Comparison of ENCODE assay signal across 1 cellular context in the genomic region with DNA sequence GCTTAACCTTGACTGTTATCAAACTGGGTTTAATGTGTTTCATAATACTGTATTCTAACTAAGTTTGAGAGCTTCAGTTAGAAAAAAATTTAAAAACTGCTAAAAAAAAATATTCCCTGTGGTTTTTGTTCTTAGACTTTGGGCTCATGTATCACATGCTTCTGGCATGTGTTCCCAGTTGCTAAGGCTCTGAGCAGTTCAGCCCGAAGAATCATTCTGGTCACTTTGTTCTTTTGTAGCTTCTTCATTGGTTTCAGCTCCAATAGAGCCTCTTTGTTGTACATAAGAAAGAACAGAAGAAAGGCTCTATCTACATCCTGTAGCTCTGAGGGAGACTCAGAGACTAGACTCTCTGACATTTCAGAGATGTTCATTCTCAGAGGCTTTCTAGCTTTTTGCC.
TF ChIP-seq lines count a peak whose summit lies in the region.

No MANE protein-coding gene starts in this region.

TF ChIP-seq in GM23338, 12 proteins besides CTCF, POLR2A, EP300 and RAD21 (continued from another document):
- TF ChIP-seq, protein P1, sequence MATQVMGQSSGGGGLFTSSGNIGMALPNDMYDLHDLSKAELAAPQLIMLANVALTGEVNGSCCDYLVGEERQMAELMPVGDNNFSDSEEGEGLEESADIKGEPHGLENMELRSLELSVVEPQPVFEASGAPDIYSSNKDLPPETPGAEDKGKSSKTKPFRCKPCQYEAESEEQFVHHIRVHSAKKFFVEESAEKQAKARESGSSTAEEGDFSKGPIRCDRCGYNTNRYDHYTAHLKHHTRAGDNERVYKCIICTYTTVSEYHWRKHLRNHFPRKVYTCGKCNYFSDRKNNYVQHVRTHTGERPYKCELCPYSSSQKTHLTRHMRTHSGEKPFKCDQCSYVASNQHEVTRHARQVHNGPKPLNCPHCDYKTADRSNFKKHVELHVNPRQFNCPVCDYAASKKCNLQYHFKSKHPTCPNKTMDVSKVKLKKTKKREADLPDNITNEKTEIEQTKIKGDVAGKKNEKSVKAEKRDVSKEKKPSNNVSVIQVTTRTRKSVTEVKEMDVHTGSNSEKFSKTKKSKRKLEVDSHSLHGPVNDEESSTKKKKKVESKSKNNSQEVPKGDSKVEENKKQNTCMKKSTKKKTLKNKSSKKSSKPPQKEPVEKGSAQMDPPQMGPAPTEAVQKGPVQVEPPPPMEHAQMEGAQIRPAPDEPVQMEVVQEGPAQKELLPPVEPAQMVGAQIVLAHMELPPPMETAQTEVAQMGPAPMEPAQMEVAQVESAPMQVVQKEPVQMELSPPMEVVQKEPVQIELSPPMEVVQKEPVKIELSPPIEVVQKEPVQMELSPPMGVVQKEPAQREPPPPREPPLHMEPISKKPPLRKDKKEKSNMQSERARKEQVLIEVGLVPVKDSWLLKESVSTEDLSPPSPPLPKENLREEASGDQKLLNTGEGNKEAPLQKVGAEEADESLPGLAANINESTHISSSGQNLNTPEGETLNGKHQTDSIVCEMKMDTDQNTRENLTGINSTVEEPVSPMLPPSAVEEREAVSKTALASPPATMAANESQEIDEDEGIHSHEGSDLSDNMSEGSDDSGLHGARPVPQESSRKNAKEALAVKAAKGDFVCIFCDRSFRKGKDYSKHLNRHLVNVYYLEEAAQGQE (IDR thresholded peaks at IDR 0.05; ENCODE audit: unreplicated experiment): no peak
